In genomic region chr16:13543850-13544249, GRCh38 we compare ENCODE assay signal across 14 cellular contexts.
"Had no signal": no experiment of that assay in that cellular context is flagged by ENCODE, and none has a peak within 500 bp of the region (broad histone marks: within the 10 kb centered on the region; RNA-seq: fewer than 3 reads in every experiment).

No MANE protein-coding gene starts in this region.

- FAIRE-seq: small intestine had no signal

- DNase-seq: effector CD4-positive, alpha-beta T cell; foreskin melanocyte; head of caudate nucleus; left colon; left ventricle myocardium superior; mucosa of descending colon; naive thymus-derived CD8-positive, alpha-beta T cell; right cardiac atrium; small intestine; stimulated activated CD4-positive, alpha-beta T cell treated with anti-CD3 and anti-CD28 coated beads, Interleukin-12 subunit alpha, Interleukin-12 subunit beta, amount 100 ng/mL, for 4 hours; stimulated activated naive CD4-positive, alpha-beta T cell treated with Interleukin-2 at 50 U/mL for 16 hours; trophoblast cell had no signal

- H3K4me3 Mint-ChIP-seq: naive thymus-derived CD8-positive, alpha-beta T cell had no signal

- H3K27me3 ChIP-seq: hepatocyte had no signal

- H3K4me2 ChIP-seq: hepatocyte had no signal

- H2AFZ ChIP-seq: hepatocyte had no signal

- H3K27ac Mint-ChIP-seq: naive thymus-derived CD8-positive, alpha-beta T cell had no signal

- H3K36me3 Mint-ChIP-seq: naive thymus-derived CD8-positive, alpha-beta T cell had no signal

- H3K4me1 Mint-ChIP-seq: naive thymus-derived CD8-positive, alpha-beta T cell had no signal

- H3K79me2 ChIP-seq: hepatocyte had no signal

- H3K4me3 ChIP-seq: coronary artery, hepatocyte, mucosa of descending colon had no signal

- H3K27ac ChIP-seq: coronary artery, hepatocyte had no signal
